ENCODE assay signal across 23 cellular contexts in the genomic region with DNA sequence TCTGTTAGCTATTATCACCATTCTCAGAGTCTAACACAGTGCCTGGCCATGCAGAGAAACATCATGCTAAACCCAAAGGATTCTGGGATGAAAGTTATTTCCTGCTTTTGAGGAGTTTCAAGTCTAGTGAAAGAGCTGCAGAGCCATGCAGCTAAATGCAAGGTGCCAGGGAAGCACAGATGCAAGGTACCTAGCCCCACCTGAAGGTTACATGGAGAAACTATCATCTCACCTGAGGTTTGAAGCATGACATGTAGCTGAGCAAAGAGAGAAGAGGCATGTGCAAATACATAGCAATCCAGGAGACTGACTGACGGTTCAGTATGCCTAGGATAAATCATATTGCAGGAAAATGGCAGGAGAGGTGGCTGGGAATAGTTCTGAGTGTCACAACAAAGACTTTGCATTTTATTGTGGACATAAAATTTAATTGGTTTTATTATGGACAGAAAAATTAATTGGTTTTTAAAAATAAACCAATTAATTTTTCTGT.
"Had no signal": no experiment of that assay in that cellular context is flagged by ENCODE, and none has a peak within 500 bp of the region (broad histone marks: within the 10 kb centered on the region; RNA-seq: fewer than 3 reads in every experiment).

No MANE protein-coding gene starts in this region.

- H3K9me3 Mint-ChIP-seq: activated naive CD8-positive, alpha-beta T cell treated with anti-CD3 and anti-CD28 coated beads, Interleukin-2, amount 50 U/mL, for 24 hours; mesothelial cell of epicardium had no signal

- H3K4me1 ChIP-seq: left lung, right atrium auricular region, spleen, upper lobe of left lung had no signal

- H3K36me3 Mint-ChIP-seq: activated CD8-positive, alpha-beta memory T cell treated with anti-CD3 and anti-CD28 coated beads, Interleukin-2, amount 10 ng/mL, durations not matched to agents 7 days and 5 days; mesothelial cell of epicardium had no signal

- H3K27ac Mint-ChIP-seq: activated CD4-positive, alpha-beta T cell treated with anti-CD3 and anti-CD28 coated beads, Interleukin-2, amount 10 ng/mL, durations not matched to agents 7 days and 5 days; activated CD8-positive, alpha-beta memory T cell treated with anti-CD3 and anti-CD28 coated beads, Interleukin-2, amount 10 ng/mL, durations not matched to agents 7 days and 5 days; activated CD8-positive, alpha-beta T cell treated with anti-CD3 and anti-CD28 coated beads for 36 hours; activated naive CD8-positive, alpha-beta T cell treated with anti-CD3 and anti-CD28 coated beads, Interleukin-2, amount 50 U/mL, for 24 hours; natural killer cell; T-helper 17 cell had no signal

- H3K9me3 ChIP-seq: body of pancreas, left lung, prostate gland, right atrium auricular region, spleen, upper lobe of left lung had no signal

- H3K36me3 ChIP-seq: cardiac muscle cell, left lung, prostate gland, right atrium auricular region, spleen, upper lobe of left lung had no signal

- ATAC-seq: activated CD4-positive, CD25-positive, alpha-beta regulatory T cell treated with anti-CD3 and anti-CD28 coated beads, Interleukin-2, amount 50 U/mL, for 24 hours; activated CD8-positive, alpha-beta memory T cell treated with anti-CD3 and anti-CD28 coated beads, Interleukin-2, amount 10 ng/mL, durations not matched to agents 7 days and 5 days; activated CD8-positive, alpha-beta T cell treated with anti-CD3 and anti-CD28 coated beads for 36 hours; activated naive CD8-positive, alpha-beta T cell treated with anti-CD3 and anti-CD28 coated beads, Interleukin-2, amount 50 U/mL, for 24 hours; body of pancreas; left lung; natural killer cell; T-helper 17 cell had no signal

- H3K27me3 ChIP-seq: body of pancreas, cardiac muscle cell, left lung, right atrium auricular region, spleen, upper lobe of left lung had no signal

- H3K4me3 ChIP-seq: body of pancreas, cardiac muscle cell, left lung, prostate gland, right atrium auricular region, spleen, upper lobe of left lung had no signal

- H3K27ac ChIP-seq: body of pancreas, cardiac muscle cell, left lung, prostate gland, right atrium auricular region, spleen, upper lobe of left lung had no signal

- H3K4me1 Mint-ChIP-seq: activated CD4-positive, alpha-beta T cell treated with anti-CD3 and anti-CD28 coated beads, Interleukin-2, amount 10 ng/mL, durations not matched to agents 7 days and 5 days; activated CD8-positive, alpha-beta memory T cell treated with anti-CD3 and anti-CD28 coated beads, Interleukin-2, amount 10 ng/mL, durations not matched to agents 7 days and 5 days; activated naive CD8-positive, alpha-beta T cell treated with anti-CD3 and anti-CD28 coated beads, Interleukin-2, amount 50 U/mL, for 24 hours; natural killer cell; T-helper 17 cell had no signal

- DNase-seq: activated CD4-positive, alpha-beta T cell treated with anti-CD3 and anti-CD28 coated beads, Interleukin-2, amount 10 ng/mL, durations not matched to agents 7 days and 5 days; activated CD8-positive, alpha-beta memory T cell treated with anti-CD3 and anti-CD28 coated beads, Interleukin-2, amount 10 ng/mL, durations not matched to agents 7 days and 5 days; activated CD8-positive, alpha-beta T cell treated with anti-CD3 and anti-CD28 coated beads for 36 hours; activated effector memory CD4-positive, alpha-beta T cell treated with anti-CD3 and anti-CD28 coated beads, Interleukin-2, amount 50 U/mL, for 16 hours; activated naive CD4-positive, alpha-beta T cell treated with anti-CD3 and anti-CD28 coated beads, Interleukin-2, amount 50 U/mL, for 16 hours; activated naive CD8-positive, alpha-beta T cell treated with anti-CD3 and anti-CD28 coated beads, Interleukin-2, amount 50 U/mL, for 24 hours; activated T-cell treated with anti-CD3 and anti-CD28 coated beads for 4 hours; body of pancreas; erythroblast; foreskin fibroblast; kidney; left lung; natural killer cell; spleen; stimulated activated CD4-positive, alpha-beta T cell treated with anti-CD3 and anti-CD28 coated beads, Interleukin-4, amount 100 ng/mL, for 24 hours; stimulated activated naive CD4-positive, alpha-beta T cell treated with Interleukin-2 at 50 U/mL for 16 hours; T-helper 17 cell; upper lobe of left lung had no signal

- H3K4me3 Mint-ChIP-seq: activated CD4-positive, alpha-beta T cell treated with anti-CD3 and anti-CD28 coated beads, Interleukin-2, amount 10 ng/mL, durations not matched to agents 7 days and 5 days; activated CD8-positive, alpha-beta memory T cell treated with anti-CD3 and anti-CD28 coated beads, Interleukin-2, amount 10 ng/mL, durations not matched to agents 7 days and 5 days; activated CD8-positive, alpha-beta T cell treated with anti-CD3 and anti-CD28 coated beads for 36 hours; activated naive CD8-positive, alpha-beta T cell treated with anti-CD3 and anti-CD28 coated beads, Interleukin-2, amount 50 U/mL, for 24 hours; mesothelial cell of epicardium; natural killer cell; T-helper 17 cell had no signal

- H3K27me3 Mint-ChIP-seq: activated CD4-positive, alpha-beta T cell treated with anti-CD3 and anti-CD28 coated beads, Interleukin-2, amount 10 ng/mL, durations not matched to agents 7 days and 5 days; activated CD8-positive, alpha-beta memory T cell treated with anti-CD3 and anti-CD28 coated beads, Interleukin-2, amount 10 ng/mL, durations not matched to agents 7 days and 5 days; activated CD8-positive, alpha-beta T cell treated with anti-CD3 and anti-CD28 coated beads for 36 hours; activated naive CD8-positive, alpha-beta T cell treated with anti-CD3 and anti-CD28 coated beads, Interleukin-2, amount 50 U/mL, for 24 hours; T-helper 17 cell had no signal
